ENCODE assay signal across 17 cellular contexts in genomic region chr13:107586216-107586615, GRCh38.
DNase-seq lines count a peak whose midpoint lies in the region; ATAC-seq, FAIRE-seq and TF ChIP-seq lines count a peak whose summit lies in the region.
"Had no signal": no experiment of that assay in that cellular context is flagged by ENCODE, and none has a peak within 500 bp of the region (broad histone marks: within the 10 kb centered on the region; RNA-seq: fewer than 3 reads in every experiment).

No MANE protein-coding gene starts in this region.

- H3K9me3 Mint-ChIP-seq in astrocyte (ENCODE audit: unreplicated experiment) = no peaks in the 10 kb centered on the region
- H3K9me3 Mint-ChIP-seq: GM23338 had no signal

- H3K27me3 ChIP-seq in astrocyte (ENCODE audit: insufficient read depth, low read length) = no peaks in the 10 kb centered on the region
- H3K27me3 ChIP-seq: BLaER1 had no signal

- no peaks in the 10 kb centered on the region for H3K79me2 ChIP-seq in astrocyte (ENCODE audit: insufficient read depth, low read length)

- no peaks in the 10 kb centered on the region for H3K27me3 Mint-ChIP-seq in astrocyte (ENCODE audit: low read depth, unreplicated experiment)
- H3K27me3 Mint-ChIP-seq: CD8-positive, alpha-beta memory T cell had no signal

- FAIRE-seq in astrocyte (lab: Jason Lieb, UNC) = no peak
- FAIRE-seq: A549, GM12892 had no signal

- DNase-seq in AG08396 (ENCODE audit: low spot score) (peak; percentile 12), GM04504 (ENCODE audit: low read depth) (peak; percentile 66), astrocyte (ENCODE audit: low read depth) (peak; percentile 22), fibroblast of the aortic adventitia (ENCODE audit: low read depth) (peak; percentile 1), NCI-H524 treated with DMSO at 0.1 percent for 48 hours (lab: John Stamatoyannopoulos, UW) (no peak), 8988T (no peak), UCSD-AML1 (lab: John Stamatoyannopoulos, UW; ENCODE audit: unreplicated experiment) (no peak)
- DNase-seq: CD8-positive, alpha-beta memory T cell; KBM-7; NCI-H1048 had no signal

- H3K36me3 ChIP-seq in astrocyte (ENCODE audit: insufficient read depth, low read length) = no peaks in the 10 kb centered on the region
- H3K36me3 ChIP-seq: BLaER1 had no signal

- H3K9me3 ChIP-seq in astrocyte (ENCODE audit: insufficient read depth, low read depth, low read length) = no peaks in the 10 kb centered on the region
- H3K9me3 ChIP-seq: A549, BLaER1 had no signal

- no peaks in the 10 kb centered on the region for H4K20me1 ChIP-seq in astrocyte (ENCODE audit: insufficient read depth, low read length)
- H4K20me1 ChIP-seq: BLaER1 had no signal

- TF ChIP-seq CTCF in astrocyte (IDR thresholded peaks at IDR 0.05; ENCODE audit: insufficient read depth, low read depth, low read length) (no peak), fibroblast of the aortic adventitia (IDR thresholded peaks at IDR 0.05; ENCODE audit: insufficient read depth, low read length) (no peak)

- no peak overlapping the region for H2AFZ ChIP-seq in astrocyte (ENCODE audit: low read depth, low read length)
- H2AFZ ChIP-seq: GM23338 had no signal

- no peak for ATAC-seq in HG03342 (IDR thresholded peaks at IDR 0.05; ENCODE audit: unreplicated experiment)
- ATAC-seq: A549, GM23338, Right ventricle myocardium inferior had no signal

- H3K36me3 Mint-ChIP-seq in astrocyte (ENCODE audit: low read depth, unreplicated experiment) = no peaks in the 10 kb centered on the region
- H3K36me3 Mint-ChIP-seq: CD8-positive, alpha-beta memory T cell had no signal

- H3K9ac ChIP-seq in astrocyte (ENCODE audit: low read length) = no peak overlapping the region
- H3K9ac ChIP-seq: BLaER1 had no signal

- H3K27ac ChIP-seq in astrocyte (ENCODE audit: low read depth, low read length) = no peak overlapping the region
- H3K27ac ChIP-seq: A549, BLaER1, SK-N-MC had no signal

- H3K4me1 Mint-ChIP-seq in astrocyte (ENCODE audit: low read depth, unreplicated experiment) = peaks cover 2% of the 10 kb centered on the region
- H3K4me1 Mint-ChIP-seq: CD8-positive, alpha-beta memory T cell had no signal

- no peak overlapping the region for H3K4me2 ChIP-seq in astrocyte (ENCODE audit: low read length)
- H3K4me2 ChIP-seq: A549, BLaER1, GM23338 had no signal

- no peak overlapping the region for H3K4me3 Mint-ChIP-seq in astrocyte (ENCODE audit: unreplicated experiment)
- H3K4me3 Mint-ChIP-seq: CD8-positive, alpha-beta memory T cell; GM23338 had no signal

- no peak overlapping the region for H3K27ac Mint-ChIP-seq in astrocyte (ENCODE audit: unreplicated experiment)
- H3K27ac Mint-ChIP-seq: CD8-positive, alpha-beta memory T cell; GM23338 had no signal

- H3K4me3 ChIP-seq in astrocyte (ENCODE audit: insufficient read depth, low read depth, low read length) (no peak overlapping the region), fibroblast of the aortic adventitia (ENCODE audit: low read depth, low read length) (no peak overlapping the region)
- H3K4me3 ChIP-seq: A549, BLaER1, GM23338, SK-N-MC had no signal

- no peaks in the 10 kb centered on the region for H3K4me1 ChIP-seq in astrocyte (ENCODE audit: insufficient read depth, low read length)
- H3K4me1 ChIP-seq: A549, BLaER1 had no signal

Comparison
In these comparisons a context has a peak if more than half of its experiments do, and no peak if none do; other contexts are left out.
1. DNase-seq: peak in AG08396 (single experiment), GM04504 (single experiment), astrocyte (single experiment) and fibroblast of the aortic adventitia (single experiment); none in NCI-H524 treated with DMSO at 0.1 percent for 48 hours (single experiment), 8988T (single experiment) and UCSD-AML1 (single experiment).